Comparison of ENCODE assay signal across 8 cellular contexts in genomic region chr19:17109962-17110598, GRCh38. TPM values are rescaled to one million over a fixed set of nuclear protein-coding genes. Genes with fewer than 3 reads are reported as not detected.
DNase-seq lines count a peak whose midpoint lies in the region; ATAC-seq and TF ChIP-seq lines count a peak whose summit lies in the region.

No MANE protein-coding gene starts in this region.

- CTCF ChIA-PET in PC-9 (lab: Charles Lee) = no interaction called here

- peaks cover 46% of the 10 kb centered on the region for H3F3A ChIP-seq in PC-9 (ENCODE audit: insufficient read depth, low read depth)

- no TSS peak for BruUV-seq in PC-9 (replicated peaks; lab: Mats Ljungman, UMichigan)

- H3K4me3 Mint-ChIP-seq in T-helper 17 cell = peak overlapping the region; percentile 45

- H3K27ac ChIP-seq in BLaER1 = peak overlapping the region; percentile 68
- H3K27ac ChIP-seq in right lobe of liver = peak overlapping the region in 2 of 3 donors; percentile 60 to 63
- no peak overlapping the region for H3K27ac ChIP-seq in PC-9

- H3K79me2 ChIP-seq in PC-9 (ENCODE audit: low read depth) = peaks cover 62% of the 10 kb centered on the region

- intact Hi-C loops in right lobe of liver (cut with DNase I) = no loop called here
- intact Hi-C loops in PC-9 (cut with micrococcal nuclease; ENCODE audit: unreplicated experiment) = no loop called here

- 53% methylated on average over 10 of the region's 26 CpGs for WGBS in right lobe of liver (ENCODE audit: insufficient coverage, low coverage, low lambda C conversion rate, missing lambda C conversion rate)

- TF ChIP-seq CTCF in right lobe of liver (IDR thresholded peaks at IDR 0.05) (no peak), PC-9 (conservative IDR thresholded peaks at IDR 0.05) (no peak)

- H3K9me3 ChIP-seq in BLaER1 = no peaks in the 10 kb centered on the region
- H3K9me3 ChIP-seq in T-helper 17 cell (ENCODE audit: control insufficient read depth, low read length, poor library complexity, severe bottlenecking) = no peaks in the 10 kb centered on the region
- no peaks in the 10 kb centered on the region for H3K9me3 ChIP-seq in right lobe of liver
- H3K9me3 ChIP-seq in PC-9 (ENCODE audit: insufficient read depth, low read depth) = no peaks in the 10 kb centered on the region

- peak; percentile 43 for ATAC-seq in GM21423 (IDR thresholded peaks at IDR 0.05; ENCODE audit: unreplicated experiment)
- peak; percentile 67 for ATAC-seq in T-helper 17 cell
- ATAC-seq in right lobe of liver = peak in 3 of 4 donors; percentile 6 to 18 (median 8)

- no peak for TF ChIP-seq POLR2A in right lobe of liver (IDR thresholded peaks at IDR 0.05)

- H2AFZ ChIP-seq in PC-9 = no peak overlapping the region

- peak overlapping the region; percentile 8; the same call in 1 of the 2 replicates for H3K4me3 ChIP-seq in BLaER1
- no peak overlapping the region for H3K4me3 ChIP-seq in right lobe of liver
- H3K4me3 ChIP-seq in PC-9 = no peak overlapping the region

- H4K20me1 ChIP-seq in BLaER1 (peaks cover 100% of the 10 kb centered on the region), PC-9 (ENCODE audit: insufficient read depth) (peaks cover 10% of the 10 kb centered on the region; the same call in 1 of the 2 replicates)

- H3K9ac ChIP-seq in BLaER1 = peak overlapping the region; percentile 39; the same call in 1 of the 2 replicates

- peaks cover 25% of the 10 kb centered on the region for H3K4me1 Mint-ChIP-seq in T-helper 17 cell

- H3K36me3 ChIP-seq in BLaER1 (peaks cover 84% of the 10 kb centered on the region), right lobe of liver (no peaks in the 10 kb centered on the region), PC-9 (ENCODE audit: low read depth) (peaks cover 5% of the 10 kb centered on the region; the same call in 1 of the 2 replicates)

- peak overlapping the region; percentile 78 for H3K4me2 ChIP-seq in BLaER1
- H3K4me2 ChIP-seq in PC-9 = no peak overlapping the region

- H3K36me3 Mint-ChIP-seq in T-helper 17 cell (ENCODE audit: low read depth) = peaks cover 5% of the 10 kb centered on the region

- peak overlapping the region; percentile 74 for H3K27ac Mint-ChIP-seq in T-helper 17 cell

- H3K9me2 ChIP-seq in PC-9 (ENCODE audit: insufficient read depth) = no peaks in the 10 kb centered on the region

- H3K4me1 ChIP-seq in BLaER1 = peaks cover 96% of the 10 kb centered on the region
- H3K4me1 ChIP-seq in right lobe of liver = peaks cover 0 to 44% (median 15%) of the 10 kb centered on the region in 4 donors
- H3K4me1 ChIP-seq in PC-9 (replicated peaks; ENCODE audit: insufficient read depth) = peaks cover 24% of the 10 kb centered on the region

- H3K27me3 Mint-ChIP-seq in T-helper 17 cell = no peaks in the 10 kb centered on the region

- H3K27me3 ChIP-seq in BLaER1 = no peaks in the 10 kb centered on the region
- no peaks in the 10 kb centered on the region for H3K27me3 ChIP-seq in right lobe of liver
- no peaks in the 10 kb centered on the region for H3K27me3 ChIP-seq in PC-9 (ENCODE audit: insufficient read depth, low read depth)

- POLR2A ChIA-PET in PC-9 (lab: Charles Lee; ENCODE audit: unreplicated experiment) = no interaction called here

- DNase-seq in T-helper 17 cell (no peak), right lobe of liver (peak; percentile 65 to 80 (median 72)), PC-9 (no peak), NCI-H2171 (lab: John Stamatoyannopoulos, UW) (no peak)
- DNase-seq in activated effector memory CD4-positive, alpha-beta T cell treated with anti-CD3 and anti-CD28 coated beads, Interleukin-2, amount 50 U/mL, for 16 hours = no peak
- DNase-seq in stimulated activated naive CD4-positive, alpha-beta T cell treated with Interleukin-2 at 50 U/mL for 16 hours (lab: John Stamatoyannopoulos, UW) = no peak

RNA-seq across cellular contexts. Expression of gene MYO9B, which starts 34.5 kb away (rescaled TPM):
- total RNA-seq in T-helper 17 cell (100 to 1,000 TPM; 202 to 220 TPM), right lobe of liver (10 to 100 TPM; 25.4 to 38.7 (median 36.0) TPM), PC-9 (2021) (81.2 and 103 TPM in 2 replicates)

RNA-seq across cellular contexts. Expression of gene HAUS8, which starts 34.8 kb away (rescaled TPM):
- total RNA-seq in T-helper 17 cell (10 to 100 TPM; 18.4 to 26.2 TPM), right lobe of liver (1 to 10 TPM; 3.7 to 8.5 (median 5.8) TPM), PC-9 (2021) (26.5 and 30.8 TPM in 2 replicates)

Comparison
In these comparisons a context has a peak if more than half of its experiments do, and no peak if none do; other contexts are left out.
1. ATAC-seq: peak in every context shown above with its lines; median percentile 67 in T-helper 17 cell; 43 in GM21423; 8 in right lobe of liver.
2. DNase-seq: peak in right lobe of liver (3 of 3); none in T-helper 17 cell (0 of 3), activated effector memory CD4-positive, alpha-beta T cell treated with anti-CD3 and anti-CD28 coated beads, Interleukin-2, amount 50 U/mL, for 16 hours (single experiment), stimulated activated naive CD4-positive, alpha-beta T cell treated with Interleukin-2 at 50 U/mL for 16 hours (single experiment), PC-9 (0 of 2) and NCI-H2171 (single experiment).